10 cellular contexts compared by ENCODE assay signal in genomic region chr3:127457746-127458145, GRCh38.
A peak's percentile ranks its signal among the peaks of the same experiment; 100 is the strongest.
DNase-seq lines count a peak whose midpoint lies in the region; ATAC-seq and TF ChIP-seq lines count a peak whose summit lies in the region.
"Had no signal": no experiment of that assay in that cellular context is flagged by ENCODE, and none has a peak within 500 bp of the region (broad histone marks: within the 10 kb centered on the region; RNA-seq: fewer than 3 reads in every experiment).

No MANE protein-coding gene starts in this region.

- no peaks in the 10 kb centered on the region for H4K20me1 ChIP-seq in neural cell (ENCODE audit: insufficient read depth)

- peaks cover 3% of the 10 kb centered on the region for H3F3A ChIP-seq in neural cell (ENCODE audit: insufficient read depth, low read length, poor library complexity, severe bottlenecking)

- no peak for TF ChIP-seq RAD21 in neural cell (conservative IDR thresholded peaks at IDR 0.05)

- H3K27ac Mint-ChIP-seq in brain = peak overlapping the region in 2 of 5 experiments; percentile 36 to 52
- H3K27ac Mint-ChIP-seq: CD4-positive, CD25-positive, alpha-beta regulatory T cell had no signal

- peak overlapping the region in 4 of 5 experiments; percentile 38 to 67 (median 48) for H3K4me3 Mint-ChIP-seq in brain
- H3K4me3 Mint-ChIP-seq: CD4-positive, CD25-positive, alpha-beta regulatory T cell had no signal

- peaks cover 59% of the 10 kb centered on the region for H3K27me3 Mint-ChIP-seq in brain

- no peak for TF ChIP-seq CTCF in brain (conservative IDR thresholded peaks at IDR 0.05)
- TF ChIP-seq CTCF in neural cell (IDR thresholded peaks at IDR 0.05; ENCODE audit: poor library complexity, severe bottlenecking) = no peak

- peaks cover 3% of the 10 kb centered on the region for H3K27me3 ChIP-seq in neural cell (ENCODE audit: insufficient read depth, low read depth, low read length)

- H3K9me2 ChIP-seq in neural cell (ENCODE audit: insufficient read depth, low read length) = no peaks in the 10 kb centered on the region

- no peaks in the 10 kb centered on the region for H3K9me3 ChIP-seq in neural cell (ENCODE audit: low read length)

- peaks cover 0 to 6% (median 0%) of the 10 kb centered on the region in 5 experiments for H3K9me3 Mint-ChIP-seq in brain

- ATAC-seq in HG02623 (IDR thresholded peaks at IDR 0.05; ENCODE audit: unreplicated experiment) = no peak

- no peaks in the 10 kb centered on the region for H3K36me3 ChIP-seq in neural cell (ENCODE audit: insufficient read depth, low read length)

- H3K4me2 ChIP-seq in neural cell (ENCODE audit: low read length) = no peak overlapping the region

- no peak for TF ChIP-seq EP300 in neural cell (conservative IDR thresholded peaks at IDR 0.05; ENCODE audit: poor library complexity, severe bottlenecking)

- H2AFZ ChIP-seq in neural cell (ENCODE audit: low read depth, low read length) = no peak overlapping the region

- no peak overlapping the region for H3K9ac ChIP-seq in neural cell (ENCODE audit: low read length)

- no peaks in the 10 kb centered on the region for H3K36me3 Mint-ChIP-seq in brain
- H3K36me3 Mint-ChIP-seq: CD4-positive, CD25-positive, alpha-beta regulatory T cell had no signal

- peak overlapping the region; percentile 18 for H3K27ac ChIP-seq in neural cell (ENCODE audit: low read length)

- H3K4me1 Mint-ChIP-seq in brain = peaks cover 73% of the 10 kb centered on the region

- H3K79me2 ChIP-seq in neural cell (replicated peaks; ENCODE audit: insufficient read depth, low read length) = no peaks in the 10 kb centered on the region

- no peak overlapping the region for H3K4me3 ChIP-seq in neural cell (ENCODE audit: low read length)

- peak; percentile 13 for DNase-seq in activated effector memory CD4-positive, alpha-beta T cell treated with anti-CD3 and anti-CD28 coated beads, Interleukin-2, amount 50 U/mL, for 16 hours
- DNase-seq in activated effector memory CD4-positive, alpha-beta T cell treated with Interleukin-2 at 50 U/mL for 16 hours = no peak
- no peak for DNase-seq in NCI-H146 (lab: John Stamatoyannopoulos, UW)
- DNase-seq in activated T-cell treated with anti-CD3 and anti-CD28 coated beads, Interleukin-2, amount 50 U/mL, for 48 hours = no peak
- DNase-seq: CD4-positive, CD25-positive, alpha-beta regulatory T cell; Kasumi-1; NCI-H524 had no signal

TF ChIP-seq in neural cell, 6 proteins besides CTCF, POLR2A, EP300 and RAD21:
- no peak for TF ChIP-seq SMC3 (conservative IDR thresholded peaks at IDR 0.05; ENCODE audit: poor library complexity)
- no peak for TF ChIP-seq EZH2 (IDR thresholded peaks at IDR 0.05; ENCODE audit: borderline replicate concordance, insufficient read depth, low read length, poor library complexity, severe bottlenecking)
- TF ChIP-seq POLR2AphosphoS5 (IDR thresholded peaks at IDR 0.05) = no peak
- TF ChIP-seq TAF1 (IDR thresholded peaks at IDR 0.05; ENCODE audit: low read depth) = no peak
- no peak for TF ChIP-seq REST (IDR thresholded peaks at IDR 0.05; ENCODE audit: borderline replicate concordance)
- no peak for TF ChIP-seq MXI1 (conservative IDR thresholded peaks at IDR 0.05; ENCODE audit: poor library complexity, severe bottlenecking)
